Comparison of ENCODE assay signal across 11 cellular contexts in genomic region chr15:64334530-64334929, GRCh38. TPM values are rescaled to one million over a fixed set of nuclear protein-coding genes. Genes with fewer than 3 reads are reported as not detected.
A peak's percentile ranks its signal among the peaks of the same experiment; 100 is the strongest.
DNase-seq lines count a peak whose midpoint lies in the region; ATAC-seq and TF ChIP-seq lines count a peak whose summit lies in the region.
"Had no signal": no experiment of that assay in that cellular context is flagged by ENCODE, and none has a peak within 500 bp of the region (broad histone marks: within the 10 kb centered on the region; RNA-seq: fewer than 3 reads in every experiment).

No MANE protein-coding gene starts in this region.

- H3K4me3 ChIP-seq in GM23338, result no peak overlapping the region
- H3K4me3 ChIP-seq: heart right ventricle had no signal

- H3K4me2 ChIP-seq in GM23338, result no peak overlapping the region

- no peaks in the 10 kb centered on the region for H3K27me3 Mint-ChIP-seq in GM23338 (ENCODE audit: insufficient read depth, low read depth, poor library complexity)
- no peaks in the 10 kb centered on the region for H3K27me3 Mint-ChIP-seq in naive thymus-derived CD8-positive, alpha-beta T cell

- H3K36me3 ChIP-seq in GM23338 (ENCODE audit: insufficient read depth), result no peaks in the 10 kb centered on the region

- H3K9me2 ChIP-seq in GM23338 (ENCODE audit: insufficient read depth), result no peaks in the 10 kb centered on the region

- H3K36me3 Mint-ChIP-seq in GM23338 (ENCODE audit: low read depth), result peaks cover 11% of the 10 kb centered on the region; the same call in 2 of the 3 replicates
- H3K36me3 Mint-ChIP-seq in naive thymus-derived CD8-positive, alpha-beta T cell, result peaks cover 0 to 8% (median 0%) of the 10 kb centered on the region in 3 donors

- POLR2A ChIA-PET in naive thymus-derived CD8-positive, alpha-beta T cell (lab: Charles Lee), result interaction anchor here (0.8 kb wide), 1 partner anchor 53 kb away, joined by 3 read pairs; the partner anchor contains the start of gene TRIP4

- no peak overlapping the region for H2AFZ ChIP-seq in GM23338

- H3K4me3 Mint-ChIP-seq in GM23338, result no peak overlapping the region
- peak overlapping the region in 1 of 10 donors; percentile 9 for H3K4me3 Mint-ChIP-seq in naive thymus-derived CD8-positive, alpha-beta T cell

- DNase-seq in GM23338 (ENCODE audit: low spot score) (peak; percentile 72), T follicular helper cell (ENCODE audit: low read depth) (peak; percentile 26), NCI-H345 (lab: John Stamatoyannopoulos, UW) (no peak), H4 (ENCODE audit: low spot score) (no peak)
- peak; percentile 34 for DNase-seq in activated effector memory CD4-positive, alpha-beta T cell treated with Interleukin-2 at 50 U/mL for 16 hours
- peak in 7 of 10 donors; percentile 2 to 29 (median 18) for DNase-seq in naive thymus-derived CD8-positive, alpha-beta T cell
- DNase-seq: heart right ventricle, NCI-H1694, SHP77 had no signal

- TF ChIP-seq CTCF in GM23338 (conservative IDR thresholded peaks at IDR 0.05; ENCODE audit: low read depth in 2 of 2), result peak; percentile 36 to 70

- H3K4me1 ChIP-seq in GM23338 (ENCODE audit: insufficient read depth), result no peaks in the 10 kb centered on the region

- no peaks in the 10 kb centered on the region for H3F3A ChIP-seq in GM23338 (replicated peaks; ENCODE audit: low read depth)

- no peaks in the 10 kb centered on the region for H4K20me1 ChIP-seq in GM23338 (replicated peaks; ENCODE audit: insufficient read depth)

- peaks cover 15% of the 10 kb centered on the region; the same call in 1 of the 2 replicates for H3K79me2 ChIP-seq in GM23338 (replicated peaks; ENCODE audit: insufficient read depth)

- H3K27ac ChIP-seq in GM23338 (ENCODE audit: low read depth), result no peak overlapping the region
- H3K27ac ChIP-seq: heart right ventricle had no signal

- H3K4me1 Mint-ChIP-seq in GM23338, result peaks cover 4% of the 10 kb centered on the region; the same call in 1 of the 3 replicates
- H3K4me1 Mint-ChIP-seq in naive thymus-derived CD8-positive, alpha-beta T cell, result peaks cover 14 to 35% (median 29%) of the 10 kb centered on the region in 4 donors

- no peak overlapping the region for H3K27ac Mint-ChIP-seq in GM23338
- H3K27ac Mint-ChIP-seq in naive thymus-derived CD8-positive, alpha-beta T cell, result peak overlapping the region; percentile 34 to 91 (median 76)

- ATAC-seq in GM23338 (peak; percentile 85), HG02884 (IDR thresholded peaks at IDR 0.05; ENCODE audit: unreplicated experiment) (no peak), GM21381 (IDR thresholded peaks at IDR 0.05; ENCODE audit: unreplicated experiment) (no peak)
- ATAC-seq in naive thymus-derived CD8-positive, alpha-beta T cell, result peak; percentile 74 to 85
- ATAC-seq: heart right ventricle had no signal

- H3K9me3 Mint-ChIP-seq in GM23338, result peaks cover 8% of the 10 kb centered on the region; the same call in 2 of the 3 replicates
- H3K9me3 Mint-ChIP-seq in naive thymus-derived CD8-positive, alpha-beta T cell, result no peaks in the 10 kb centered on the region

- no peaks in the 10 kb centered on the region for H3K27me3 ChIP-seq in GM23338 (ENCODE audit: insufficient read depth)
- H3K27me3 ChIP-seq: heart right ventricle had no signal

TF ChIP-seq in GM23338, 12 proteins besides CTCF, POLR2A, EP300 and RAD21 (continues in another document):
- no peak for TF ChIP-seq POLR2AphosphoS5 (IDR thresholded peaks at IDR 0.05; ENCODE audit: low read depth)
- TF ChIP-seq, protein P1, sequence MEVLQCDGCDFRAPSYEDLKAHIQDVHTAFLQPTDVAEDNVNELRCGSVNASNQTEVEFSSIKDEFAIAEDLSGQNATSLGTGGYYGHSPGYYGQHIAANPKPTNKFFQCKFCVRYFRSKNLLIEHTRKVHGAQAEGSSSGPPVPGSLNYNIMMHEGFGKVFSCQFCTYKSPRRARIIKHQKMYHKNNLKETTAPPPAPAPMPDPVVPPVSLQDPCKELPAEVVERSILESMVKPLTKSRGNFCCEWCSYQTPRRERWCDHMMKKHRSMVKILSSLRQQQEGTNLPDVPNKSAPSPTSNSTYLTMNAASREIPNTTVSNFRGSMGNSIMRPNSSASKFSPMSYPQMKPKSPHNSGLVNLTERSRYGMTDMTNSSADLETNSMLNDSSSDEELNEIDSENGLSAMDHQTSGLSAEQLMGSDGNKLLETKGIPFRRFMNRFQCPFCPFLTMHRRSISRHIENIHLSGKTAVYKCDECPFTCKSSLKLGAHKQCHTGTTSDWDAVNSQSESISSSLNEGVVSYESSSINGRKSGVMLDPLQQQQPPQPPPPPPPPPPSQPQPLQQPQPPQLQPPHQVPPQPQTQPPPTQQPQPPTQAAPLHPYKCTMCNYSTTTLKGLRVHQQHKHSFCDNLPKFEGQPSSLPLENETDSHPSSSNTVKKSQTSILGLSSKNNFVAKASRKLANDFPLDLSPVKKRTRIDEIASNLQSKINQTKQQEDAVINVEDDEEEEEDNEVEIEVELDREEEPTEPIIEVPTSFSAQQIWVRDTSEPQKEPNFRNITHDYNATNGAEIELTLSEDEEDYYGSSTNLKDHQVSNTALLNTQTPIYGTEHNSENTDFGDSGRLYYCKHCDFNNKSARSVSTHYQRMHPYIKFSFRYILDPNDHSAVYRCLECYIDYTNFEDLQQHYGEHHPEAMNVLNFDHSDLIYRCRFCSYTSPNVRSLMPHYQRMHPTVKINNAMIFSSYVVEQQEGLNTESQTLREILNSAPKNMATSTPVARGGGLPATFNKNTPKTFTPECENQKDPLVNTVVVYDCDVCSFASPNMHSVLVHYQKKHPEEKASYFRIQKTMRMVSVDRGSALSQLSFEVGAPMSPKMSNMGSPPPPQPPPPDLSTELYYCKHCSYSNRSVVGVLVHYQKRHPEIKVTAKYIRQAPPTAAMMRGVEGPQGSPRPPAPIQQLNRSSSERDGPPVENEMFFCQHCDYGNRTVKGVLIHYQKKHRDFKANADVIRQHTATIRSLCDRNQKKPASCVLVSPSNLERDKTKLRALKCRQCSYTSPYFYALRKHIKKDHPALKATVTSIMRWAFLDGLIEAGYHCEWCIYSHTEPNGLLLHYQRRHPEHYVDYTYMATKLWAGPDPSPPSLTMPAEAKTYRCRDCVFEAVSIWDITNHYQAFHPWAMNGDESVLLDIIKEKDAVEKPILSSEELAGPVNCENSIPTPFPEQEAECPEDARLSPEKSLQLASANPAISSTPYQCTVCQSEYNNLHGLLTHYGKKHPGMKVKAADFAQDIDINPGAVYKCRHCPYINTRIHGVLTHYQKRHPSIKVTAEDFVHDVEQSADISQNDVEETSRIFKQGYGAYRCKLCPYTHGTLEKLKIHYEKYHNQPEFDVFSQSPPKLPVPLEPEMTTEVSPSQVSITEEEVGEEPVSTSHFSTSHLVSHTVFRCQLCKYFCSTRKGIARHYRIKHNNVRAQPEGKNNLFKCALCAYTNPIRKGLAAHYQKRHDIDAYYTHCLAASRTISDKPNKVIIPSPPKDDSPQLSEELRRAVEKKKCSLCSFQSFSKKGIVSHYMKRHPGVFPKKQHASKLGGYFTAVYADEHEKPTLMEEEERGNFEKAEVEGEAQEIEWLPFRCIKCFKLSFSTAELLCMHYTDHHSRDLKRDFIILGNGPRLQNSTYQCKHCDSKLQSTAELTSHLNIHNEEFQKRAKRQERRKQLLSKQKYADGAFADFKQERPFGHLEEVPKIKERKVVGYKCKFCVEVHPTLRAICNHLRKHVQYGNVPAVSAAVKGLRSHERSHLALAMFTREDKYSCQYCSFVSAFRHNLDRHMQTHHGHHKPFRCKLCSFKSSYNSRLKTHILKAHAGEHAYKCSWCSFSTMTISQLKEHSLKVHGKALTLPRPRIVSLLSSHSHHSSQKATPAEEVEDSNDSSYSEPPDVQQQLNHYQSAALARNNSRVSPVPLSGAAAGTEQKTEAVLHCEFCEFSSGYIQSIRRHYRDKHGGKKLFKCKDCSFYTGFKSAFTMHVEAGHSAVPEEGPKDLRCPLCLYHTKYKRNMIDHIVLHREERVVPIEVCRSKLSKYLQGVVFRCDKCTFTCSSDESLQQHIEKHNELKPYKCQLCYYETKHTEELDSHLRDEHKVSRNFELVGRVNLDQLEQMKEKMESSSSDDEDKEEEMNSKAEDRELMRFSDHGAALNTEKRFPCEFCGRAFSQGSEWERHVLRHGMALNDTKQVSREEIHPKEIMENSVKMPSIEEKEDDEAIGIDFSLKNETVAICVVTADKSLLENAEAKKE (CRISPR knock-in tag; IDR thresholded peaks at IDR 0.05), result no peak

RNA-seq across cellular contexts. Expression of gene CSNK1G1, which starts 21.4 kb away (rescaled TPM):
- total RNA-seq in GM23338 (2014; rRNA removed; shearing (Covaris generic)), result 13.4 and 14.1 TPM in 2 replicates
- polyA plus RNA-seq in GM23338 (2016; fragmentation: Nextera tagmentation; extraction: Ambion mirVana), result 7.3 and 9.3 TPM in 2 replicates
- total RNA-seq in naive thymus-derived CD8-positive, alpha-beta T cell, result 10 to 100 TPM; 24.9 to 25.4 TPM
- 10 to 100 TPM; 14.8 to 16.6 (median 16.4) TPM for polyA plus RNA-seq in naive thymus-derived CD8-positive, alpha-beta T cell
- total RNA-seq in H4 (2014; rRNA removed; shearing (Covaris generic)), result 14.6 and 15.5 TPM in 2 replicates

RNA-seq across cellular contexts. Expression of gene PCLAF, which starts 46.7 kb away (rescaled TPM):
- total RNA-seq in GM23338 (2014; rRNA removed; shearing (Covaris generic)), result 48.9 and 52.7 TPM in 2 replicates
- polyA plus RNA-seq in GM23338 (2016; fragmentation: Nextera tagmentation; extraction: Ambion mirVana), result 202 and 206 TPM in 2 replicates
- 1 to 10 TPM; 1.5 TPM for total RNA-seq in naive thymus-derived CD8-positive, alpha-beta T cell
- polyA plus RNA-seq in naive thymus-derived CD8-positive, alpha-beta T cell, result under 1 TPM in 2 of 3 donors, not detected in 1; 0.16 to 0.22 TPM
- 158 and 274 TPM in 2 replicates for total RNA-seq in H4 (2014; rRNA removed; shearing (Covaris generic))

RNA-seq across cellular contexts. Expression of gene TRIP4, which starts 53.1 kb away (rescaled TPM):
- total RNA-seq in GM23338 (2014; rRNA removed; shearing (Covaris generic)), result 9.8 and 10.3 TPM in 2 replicates
- 16.0 and 16.6 TPM in 2 replicates for polyA plus RNA-seq in GM23338 (2016; fragmentation: Nextera tagmentation; extraction: Ambion mirVana)
- 10 to 100 TPM; 25.8 to 27.2 TPM for total RNA-seq in naive thymus-derived CD8-positive, alpha-beta T cell
- polyA plus RNA-seq in naive thymus-derived CD8-positive, alpha-beta T cell, result 10 to 100 TPM; 19.7 to 24.3 (median 24.2) TPM
- total RNA-seq in H4 (2014; rRNA removed; shearing (Covaris generic)), result 4.8 and 6.1 TPM in 2 replicates

Comparison
In these comparisons a context has a peak if more than half of its experiments do, and no peak if none do; other contexts are left out.
1. ATAC-seq: peak in GM23338 (single experiment) and naive thymus-derived CD8-positive, alpha-beta T cell (2 of 2); none in HG02884 (single experiment) and GM21381 (single experiment).
2. DNase-seq: peak in GM23338 (single experiment), T follicular helper cell (single experiment), activated effector memory CD4-positive, alpha-beta T cell treated with Interleukin-2 at 50 U/mL for 16 hours (single experiment) and naive thymus-derived CD8-positive, alpha-beta T cell (7 of 10); none in NCI-H345 (single experiment) and H4 (single experiment).
3. RNA of gene PCLAF, which starts 46.7 kb away (total RNA-seq): 158 to 274 TPM in H4 and 48.9 to 52.7 TPM in GM23338; 1.5 TPM in naive thymus-derived CD8-positive, alpha-beta T cell; every median in the first group is over 10 times any median in the second.